8 cellular contexts compared by ENCODE assay signal in the genomic region with DNA sequence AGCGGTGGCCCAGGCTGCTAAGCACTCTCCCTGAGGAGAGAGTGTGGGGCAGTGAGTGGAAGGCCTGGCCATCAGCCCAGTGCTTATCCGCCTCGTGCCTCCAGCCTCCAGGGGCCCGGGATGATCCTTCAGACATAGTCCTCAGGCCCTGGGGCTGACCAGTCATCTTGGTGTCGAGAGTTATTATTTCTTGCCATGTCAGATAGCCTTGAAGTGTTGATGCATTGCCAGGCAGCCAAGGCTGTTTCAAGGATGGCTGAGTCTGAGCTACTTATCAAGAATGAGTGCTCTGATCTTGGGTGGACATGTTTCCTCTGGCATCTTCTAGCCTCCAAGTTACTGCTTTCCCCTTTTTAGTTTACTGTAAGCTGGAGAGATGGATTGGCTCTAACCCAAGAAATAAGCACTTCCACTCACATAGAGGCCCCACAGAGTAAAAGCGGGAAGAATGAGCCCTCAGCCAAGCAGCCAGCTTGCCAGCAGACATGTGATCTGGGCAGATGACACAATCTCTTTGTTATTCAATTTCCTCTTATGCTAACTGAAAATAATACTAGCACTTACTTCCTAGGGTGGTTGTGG.
A peak's percentile ranks its signal among the peaks of the same experiment; 100 is the strongest.
DNase-seq lines count a peak whose midpoint lies in the region; ATAC-seq and TF ChIP-seq lines count a peak whose summit lies in the region.

No MANE protein-coding gene starts in this region.

- TF ChIP-seq CTCF in cardiac fibroblast (IDR thresholded peaks at IDR 0.05; ENCODE audit: low read depth, low read length): no peak
- no peak for TF ChIP-seq CTCF in lower lobe of right lung (IDR thresholded peaks at IDR 0.05)
- no peak for TF ChIP-seq CTCF in upper lobe of left lung (IDR thresholded peaks at IDR 0.05)
- TF ChIP-seq CTCF in GM20000 (IDR thresholded peaks at IDR 0.05; ENCODE audit: extremely low read depth, missing control alignments): no peak

- intact Hi-C loops in lower lobe of right lung (cut with DNase I): no loop called here

- 25 to 26% methylated on average over 6 of the region's 6 CpGs for WGBS in upper lobe of left lung, 2 donors

- peak; percentile 99 for DNase-seq in DMS79 treated with DMSO at 0.1 percent for 48 hours (lab: John Stamatoyannopoulos, UW)
- peak; percentile 98 for DNase-seq in NCI-H226
- peak; percentile 97 to 100 for DNase-seq in cardiac fibroblast (ENCODE audit: low read depth in 2 of 2)
- peak; percentile 76 for DNase-seq in lower lobe of right lung
- DNase-seq in upper lobe of left lung: peak; percentile 45 to 88
- DNase-seq in GM20000 (ENCODE audit: low spot score): no peak
- DNase-seq in 8988T: no peak

- H3K4me1 ChIP-seq in lower lobe of right lung (peaks cover 78% of the 10 kb centered on the region), upper lobe of left lung (peaks cover 68 to 78% (median 77%) of the 10 kb centered on the region in 4 donors)

- H3K36me3 ChIP-seq in lower lobe of right lung (no peaks in the 10 kb centered on the region), upper lobe of left lung (no peaks in the 10 kb centered on the region)

- H3K4me3 ChIP-seq in cardiac fibroblast (replicated peaks in 1 of 2; ENCODE audit: low read depth in 2 of 2, low read length in 2 of 2) (no peak overlapping the region), lower lobe of right lung (no peak overlapping the region), upper lobe of left lung (no peak overlapping the region)

- peak; percentile 64 to 68 for ATAC-seq in lower lobe of right lung
- ATAC-seq in upper lobe of left lung (ENCODE audit: low FRiP score in 2 of 2): peak; percentile 65 to 77
- no peak for ATAC-seq in HG03520 (IDR thresholded peaks at IDR 0.05; ENCODE audit: unreplicated experiment)

- H3K27me3 ChIP-seq in lower lobe of right lung (ENCODE audit: low read depth) (no peaks in the 10 kb centered on the region), upper lobe of left lung (no peaks in the 10 kb centered on the region)

- peak; percentile 40 to 98 (median 70) for TF ChIP-seq EP300 in upper lobe of left lung (IDR thresholded peaks at IDR 0.05)

- no peak for TF ChIP-seq POLR2A in upper lobe of left lung (IDR thresholded peaks at IDR 0.05)

- H3K9me3 ChIP-seq in lower lobe of right lung (peaks cover 5% of the 10 kb centered on the region), upper lobe of left lung (peaks cover 0 to 1% (median under 1%) of the 10 kb centered on the region in 4 donors)

- H3K27ac ChIP-seq in lower lobe of right lung: peak overlapping the region; percentile 77
- H3K27ac ChIP-seq in upper lobe of left lung: peak overlapping the region; percentile 83 to 93 (median 87)

Comparison
In these comparisons a context has a peak if more than half of its experiments do, and no peak if none do; other contexts are left out.
1. DNase-seq: peak in DMS79 treated with DMSO at 0.1 percent for 48 hours (single experiment), NCI-H226 (single experiment), cardiac fibroblast (2 of 2), lower lobe of right lung (single experiment) and upper lobe of left lung (2 of 2); none in GM20000 (single experiment) and 8988T (single experiment).